9 cellular contexts compared by ENCODE assay signal in genomic region chr22:38924197-38924952, GRCh38. TPM values are rescaled to one million over a fixed set of nuclear protein-coding genes. Genes with fewer than 3 reads are reported as not detected.
A peak's percentile ranks its signal among the peaks of the same experiment; 100 is the strongest.
DNase-seq lines count a peak whose midpoint lies in the region; ATAC-seq, FAIRE-seq and TF ChIP-seq lines count a peak whose summit lies in the region.
"Had no signal": no experiment of that assay in that cellular context is flagged by ENCODE, and none has a peak within 500 bp of the region (broad histone marks: within the 10 kb centered on the region; RNA-seq: fewer than 3 reads in every experiment).

No MANE protein-coding gene starts in this region.

- H3K4me3 ChIP-seq in Caco-2 (ENCODE audit: low read depth, low read length) (peak overlapping the region; percentile 3), brain microvascular endothelial cell (ENCODE audit: low read depth, low read length) (peak overlapping the region; percentile 15), keratinocyte (ENCODE audit: control insufficient read depth in 2 of 3, extremely low read depth in 1 of 3, insufficient read depth in 2 of 3, low read depth in 1 of 3, low read length in 3 of 3) (peak overlapping the region; percentile 6 to 47 (median 30)), suprapubic skin (peak overlapping the region; percentile 15)

- H3K9me3 ChIP-seq in Caco-2 = no peaks in the 10 kb centered on the region
- no peaks in the 10 kb centered on the region for H3K9me3 ChIP-seq in keratinocyte (ENCODE audit: control insufficient read depth, low read depth, low read length)
- H3K9me3 ChIP-seq in suprapubic skin = no peaks in the 10 kb centered on the region

- DNase-seq in Caco-2 = peak; percentile 85 to 90
- peak; percentile 97 for DNase-seq in NCI-H2029 treated with DMSO at 0.1 percent for 48 hours (lab: John Stamatoyannopoulos, UW)
- peak; percentile 88 for DNase-seq in brain microvascular endothelial cell
- no peak for DNase-seq in keratinocyte (ENCODE audit: low read depth, low spot score)
- peak in 1 of 2 donors; percentile 72 for DNase-seq in suprapubic skin (ENCODE audit: low spot score in 2 of 2)
- DNase-seq in activated naive CD4-positive, alpha-beta T cell treated with anti-CD3 and anti-CD28 coated beads for 36 hours = no peak
- DNase-seq: activated naive CD8-positive, alpha-beta T cell treated with anti-CD3 and anti-CD28 coated beads, Interleukin-2, amount 10 ng/mL, durations not matched to agents 7 days and 5 days had no signal

- ATAC-seq in HG03342 (IDR thresholded peaks at IDR 0.05; ENCODE audit: unreplicated experiment) (no peak), GM18505 (IDR thresholded peaks at IDR 0.05; ENCODE audit: unreplicated experiment) (no peak)

- intact Hi-C loops in Caco-2 (cut with micrococcal nuclease; ENCODE audit: unreplicated experiment) = loop anchor here (1.0 to 2.0 kb wide), 4 partner anchors 21 to 58 kb away; partner anchors contain the start of genes APOBEC3B and CBX6
- intact Hi-C loops in activated naive CD4-positive, alpha-beta T cell treated with anti-CD3 and anti-CD28 coated beads for 36 hours (cut with micrococcal nuclease) = no loop called here

- no peaks in the 10 kb centered on the region for H3K36me3 Mint-ChIP-seq in Caco-2 (ENCODE audit: insufficient read depth, unreplicated experiment)
- H3K36me3 Mint-ChIP-seq in activated naive CD4-positive, alpha-beta T cell treated with anti-CD3 and anti-CD28 coated beads for 36 hours (ENCODE audit: low read depth) = no peaks in the 10 kb centered on the region
- H3K36me3 Mint-ChIP-seq: activated naive CD8-positive, alpha-beta T cell treated with anti-CD3 and anti-CD28 coated beads, Interleukin-2, amount 10 ng/mL, durations not matched to agents 7 days and 5 days had no signal

- H3K9me1 ChIP-seq in keratinocyte (ENCODE audit: control insufficient read depth, extremely low read depth, insufficient read depth, low read length) = no peaks in the 10 kb centered on the region

- TSS peak; percentile 98 for BruUV-seq in Caco-2 (replicated peaks; lab: Mats Ljungman, UMichigan)

- H4K20me1 ChIP-seq in keratinocyte (ENCODE audit: control insufficient read depth, extremely low read depth, insufficient read depth, low read length) = no peaks in the 10 kb centered on the region

- TF ChIP-seq EP300 in suprapubic skin (IDR thresholded peaks at IDR 0.05) = no peak

- H3K27me3 ChIP-seq in Caco-2 (replicated peaks; ENCODE audit: control insufficient read depth, insufficient read depth, low read length) (no peaks in the 10 kb centered on the region), brain microvascular endothelial cell (replicated peaks) (no peaks in the 10 kb centered on the region), keratinocyte (ENCODE audit: control insufficient read depth, extremely low read depth, insufficient read depth, low read length) (peaks cover 30% of the 10 kb centered on the region), suprapubic skin (peaks cover 3% of the 10 kb centered on the region)

- dilution Hi-C loops in keratinocyte (cut with MboI; ENCODE audit: extremely low pct_ligation_motif_present, low sequenced_read_pairs) = no loop called here

- WGBS in suprapubic skin = 13% methylated on average over 10 of the region's 10 CpGs

- H3K4me2 ChIP-seq in keratinocyte (ENCODE audit: control insufficient read depth, extremely low read depth, insufficient read depth, low read depth, low read length) = peak overlapping the region; percentile 85

- CTCF ChIA-PET in Caco-2 (lab: Charles Lee) = interaction anchor here (0.6 to 1.4 kb wide), 8 partner anchors 17 to 155 kb away, joined by 3 to 6 read pairs (median 4); partner anchors contain the start of gene APOBEC3B
- CTCF ChIA-PET in activated naive CD4-positive, alpha-beta T cell treated with anti-CD3 and anti-CD28 coated beads for 36 hours (lab: Charles Lee) = interaction anchor here (0.5 to 1.6 kb wide), 3 partner anchors 79 to 207 kb away, joined by 3 to 7 read pairs (median 4); no protein-coding TSS in a partner anchor

- peak; percentile 87 for FAIRE-seq in keratinocyte (lab: Jason Lieb, UNC)

- no peaks in the 10 kb centered on the region for H3K79me2 ChIP-seq in keratinocyte (ENCODE audit: control insufficient read depth, insufficient read depth, low read length)

- in situ Hi-C loops in brain microvascular endothelial cell (cut with HindIII; ENCODE audit: low pct_ligation_motif_present, low sequenced_read_pairs) = no loop called here

- POLR2A ChIA-PET in Caco-2 (lab: Charles Lee) = interaction anchor here (0.9 to 1.4 kb wide), 4 partner anchors 53 to 81 kb away, joined by 3 to 14 read pairs (median 5); partner anchors contain the start of genes APOBEC3B and CBX6

- H3K9ac ChIP-seq in keratinocyte (ENCODE audit: control insufficient read depth, extremely low read depth, insufficient read depth, low read length) = no peak overlapping the region

- H3K9me3 Mint-ChIP-seq in Caco-2 (ENCODE audit: unreplicated experiment) = no peaks in the 10 kb centered on the region
- no peaks in the 10 kb centered on the region for H3K9me3 Mint-ChIP-seq in activated naive CD4-positive, alpha-beta T cell treated with anti-CD3 and anti-CD28 coated beads for 36 hours
- H3K9me3 Mint-ChIP-seq: activated naive CD8-positive, alpha-beta T cell treated with anti-CD3 and anti-CD28 coated beads, Interleukin-2, amount 10 ng/mL, durations not matched to agents 7 days and 5 days had no signal

- peaks cover 55% of the 10 kb centered on the region for H3K4me1 ChIP-seq in Caco-2
- H3K4me1 ChIP-seq in keratinocyte (ENCODE audit: control insufficient read depth, extremely low read depth, insufficient read depth, low read length) = peaks cover 24% of the 10 kb centered on the region
- peaks cover 32% of the 10 kb centered on the region for H3K4me1 ChIP-seq in suprapubic skin

- TF ChIP-seq POLR2A in suprapubic skin (IDR thresholded peaks at IDR 0.05) = no peak
- no peak for TF ChIP-seq POLR2A in GM18505 (IDR thresholded peaks at IDR 0.05; ENCODE audit: borderline replicate concordance, extremely low read depth, insufficient read depth, insufficient read length)

- peak overlapping the region; percentile 76 for H3K27ac Mint-ChIP-seq in Caco-2 (ENCODE audit: unreplicated experiment)
- no peak overlapping the region for H3K27ac Mint-ChIP-seq in activated naive CD4-positive, alpha-beta T cell treated with anti-CD3 and anti-CD28 coated beads for 36 hours
- H3K27ac Mint-ChIP-seq: activated naive CD8-positive, alpha-beta T cell treated with anti-CD3 and anti-CD28 coated beads, Interleukin-2, amount 10 ng/mL, durations not matched to agents 7 days and 5 days had no signal

- H3K36me3 ChIP-seq in Caco-2 (ENCODE audit: control insufficient read depth, insufficient read depth, low read length) (no peaks in the 10 kb centered on the region), brain microvascular endothelial cell (replicated peaks) (no peaks in the 10 kb centered on the region), keratinocyte (ENCODE audit: control insufficient read depth in 2 of 2, extremely low read depth in 1 of 2, insufficient read depth in 2 of 2, low read length in 2 of 2) (no peaks in the 10 kb centered on the region), suprapubic skin (no peaks in the 10 kb centered on the region)

- H3K4me1 Mint-ChIP-seq in Caco-2 (ENCODE audit: low read depth, unreplicated experiment) = peaks cover 13% of the 10 kb centered on the region
- peaks cover 4% of the 10 kb centered on the region for H3K4me1 Mint-ChIP-seq in activated naive CD4-positive, alpha-beta T cell treated with anti-CD3 and anti-CD28 coated beads for 36 hours (ENCODE audit: low read depth)

- H2AFZ ChIP-seq in keratinocyte (ENCODE audit: control insufficient read depth, low read length) = no peak overlapping the region

- H3K27me3 Mint-ChIP-seq in Caco-2 (ENCODE audit: insufficient read depth, unreplicated experiment) = no peaks in the 10 kb centered on the region
- H3K27me3 Mint-ChIP-seq in activated naive CD4-positive, alpha-beta T cell treated with anti-CD3 and anti-CD28 coated beads for 36 hours (ENCODE audit: low read depth) = peaks cover 33% of the 10 kb centered on the region

- TF ChIP-seq CTCF in Caco-2 (IDR thresholded peaks at IDR 0.05; ENCODE audit: insufficient read depth in 1 of 2, low read depth in 1 of 2, low read length in 1 of 2, severe bottlenecking in 1 of 2, unreplicated experiment in 1 of 2) (no peak), brain microvascular endothelial cell (IDR thresholded peaks at IDR 0.05; ENCODE audit: low read depth, low read length, missing control alignments) (no peak), keratinocyte (optimal IDR thresholded peaks at IDR 0.05 in 1 of 3, IDR thresholded peaks at IDR 0.05 in 1 of 3, conservative IDR thresholded peaks at IDR 0.05 in 1 of 3; ENCODE audit: extremely low read depth in 1 of 3, insufficient read depth in 2 of 3, low read length in 3 of 3) (no peak), suprapubic skin (IDR thresholded peaks at IDR 0.05) (no peak)

- H3K27ac ChIP-seq in brain microvascular endothelial cell = peak overlapping the region; percentile 0
- H3K27ac ChIP-seq in keratinocyte (ENCODE audit: control insufficient read depth, insufficient read depth, low read length) = no peak overlapping the region
- peak overlapping the region; percentile 75 for H3K27ac ChIP-seq in suprapubic skin

- H3K4me3 Mint-ChIP-seq in Caco-2 (ENCODE audit: unreplicated experiment) = peak overlapping the region; percentile 66
- H3K4me3 Mint-ChIP-seq in activated naive CD4-positive, alpha-beta T cell treated with anti-CD3 and anti-CD28 coated beads for 36 hours = no peak overlapping the region
- H3K4me3 Mint-ChIP-seq: activated naive CD8-positive, alpha-beta T cell treated with anti-CD3 and anti-CD28 coated beads, Interleukin-2, amount 10 ng/mL, durations not matched to agents 7 days and 5 days had no signal

RNA-seq across cellular contexts. Expression of gene APOBEC3A, which starts 33.0 kb away (rescaled TPM):
- total RNA-seq in Caco-2 (2022) = not detected in 2 replicates
- polyA plus RNA-seq in keratinocyte = 0.48 to 0.50 TPM in 2 of 3 replicates, not detected in the other
- 0.52 TPM for polyA plus RNA-seq in keratinocyte (2011; ENCODE audit: low read depth)
- polyA plus RNA-seq in keratinocyte (2011; cell fraction: cytosol; rRNA removed) = 0.10 and 0.43 TPM in 2 replicates
- 0.81 and 1.2 TPM in 2 replicates for polyA plus RNA-seq in keratinocyte (2011; cell fraction: nucleus; rRNA removed)
- polyA plus RNA-seq in keratinocyte (2012; ENCODE audit: low replicate concordance) = 1.2 TPM in 1 of 2 replicates, not detected in the other
- not detected in 3 replicates for polyA minus RNA-seq in keratinocyte
- polyA minus RNA-seq in keratinocyte (2011; cell fraction: cytosol; rRNA and poly(A)+ RNA removed) = not detected
- polyA minus RNA-seq in keratinocyte (2011; cell fraction: nucleus; rRNA and poly(A)+ RNA removed) = 0.42 TPM in 1 of 2 replicates, not detected in the other
- total RNA-seq in suprapubic skin = 1 to 10 TPM in 1 of 4 donors, not detected in 3; 2.1 TPM
- not detected for total RNA-seq in activated naive CD4-positive, alpha-beta T cell treated with anti-CD3 and anti-CD28 coated beads for 36 hours
- total RNA-seq: activated naive CD8-positive, alpha-beta T cell treated with anti-CD3 and anti-CD28 coated beads, Interleukin-2, amount 10 ng/mL, durations not matched to agents 7 days and 5 days had no signal

RNA-seq across cellular contexts. Expression of gene CBX6, which starts 52.4 kb away (rescaled TPM):
- total RNA-seq in Caco-2 (2022) = 52.2 and 55.9 TPM in 2 replicates
- polyA plus RNA-seq in keratinocyte = 4.1 to 9.5 TPM (median 4.4 TPM) in 3 replicates
- polyA plus RNA-seq in keratinocyte (2011; ENCODE audit: low read depth) = 1.2 TPM
- 3.5 and 7.1 TPM in 2 replicates for polyA plus RNA-seq in keratinocyte (2011; cell fraction: cytosol; rRNA removed)
- 11.4 and 16.0 TPM in 2 replicates for polyA plus RNA-seq in keratinocyte (2011; cell fraction: nucleus; rRNA removed)
- 5.7 and 17.2 TPM in 2 replicates for polyA plus RNA-seq in keratinocyte (2012; ENCODE audit: low replicate concordance)
- 12.7 to 38.8 TPM (median 15.1 TPM) in 3 replicates for polyA minus RNA-seq in keratinocyte
- polyA minus RNA-seq in keratinocyte (2011; cell fraction: cytosol; rRNA and poly(A)+ RNA removed) = 45.8 TPM
- 25.0 and 27.4 TPM in 2 replicates for polyA minus RNA-seq in keratinocyte (2011; cell fraction: nucleus; rRNA and poly(A)+ RNA removed)
- total RNA-seq in suprapubic skin = 10 to 100 TPM; 11.5 to 31.4 (median 22.1) TPM
- 10 to 100 TPM; 91.4 to 93.5 TPM for total RNA-seq in activated naive CD4-positive, alpha-beta T cell treated with anti-CD3 and anti-CD28 coated beads for 36 hours

RNA-seq across cellular contexts. Expression of gene APOBEC3B, which starts 57.8 kb away (rescaled TPM):
- total RNA-seq in Caco-2 (2022) (55.8 and 60.9 TPM in 2 replicates), suprapubic skin (1 to 10 TPM in 3 of 4 donors, not detected in 1; 1.0 to 2.4 (median 2.1) TPM)
- 1.5 to 4.9 TPM (median 3.4 TPM) in 3 replicates for polyA plus RNA-seq in keratinocyte
- polyA plus RNA-seq in keratinocyte (2011; ENCODE audit: low read depth) = 1.6 TPM
- 1.5 and 1.8 TPM in 2 replicates for polyA plus RNA-seq in keratinocyte (2011; cell fraction: cytosol; rRNA removed)
- polyA plus RNA-seq in keratinocyte (2011; cell fraction: nucleus; rRNA removed) = 1.7 and 2.3 TPM in 2 replicates
- 1.7 and 4.8 TPM in 2 replicates for polyA plus RNA-seq in keratinocyte (2012; ENCODE audit: low replicate concordance)
- polyA minus RNA-seq in keratinocyte = 2.0 to 3.7 TPM (median 2.8 TPM) in 3 replicates
- polyA minus RNA-seq in keratinocyte (2011; cell fraction: cytosol; rRNA and poly(A)+ RNA removed) = not detected
- polyA minus RNA-seq in keratinocyte (2011; cell fraction: nucleus; rRNA and poly(A)+ RNA removed) = 0.39 and 0.84 TPM in 2 replicates
- total RNA-seq in activated naive CD4-positive, alpha-beta T cell treated with anti-CD3 and anti-CD28 coated beads for 36 hours = 1 to 10 TPM; 5.5 to 6.0 TPM

Comparison
In these comparisons a context has a peak if more than half of its experiments do, and no peak if none do; other contexts are left out.
1. DNase-seq: peak in Caco-2 (2 of 2), NCI-H2029 treated with DMSO at 0.1 percent for 48 hours (single experiment) and brain microvascular endothelial cell (single experiment); none in keratinocyte (single experiment) and activated naive CD4-positive, alpha-beta T cell treated with anti-CD3 and anti-CD28 coated beads for 36 hours (single experiment).
2. Peak in every context shown above with its lines, with median percentiles within 50 percentile points of each other: H3K4me3 ChIP-seq.